In genomic region chr14:87013583-87013982, GRCh38 we compare ENCODE assay signal across 24 cellular contexts.
DNase-seq lines count a peak whose midpoint lies in the region; ATAC-seq and TF ChIP-seq lines count a peak whose summit lies in the region.
"Had no signal": no experiment of that assay in that cellular context is flagged by ENCODE, and none has a peak within 500 bp of the region (broad histone marks: within the 10 kb centered on the region; RNA-seq: fewer than 3 reads in every experiment).

No MANE protein-coding gene starts in this region.

- no TSS peak for BruUV-seq in mammary epithelial cell (replicated peaks; lab: Mats Ljungman, UMichigan)

- intact Hi-C loops in mammary epithelial cell (cut with micrococcal nuclease), result no loop called here

- H3K27ac Mint-ChIP-seq in stimulated activated naive CD8-positive, alpha-beta T cell treated with anti-CD3 and anti-CD28 coated beads, Interleukin-15, amount 100 ng/mL, for 72 hours, result no peak overlapping the region
- H3K27ac Mint-ChIP-seq: activated CD8-positive, alpha-beta T cell treated with anti-CD3 and anti-CD28 coated beads for 36 hours; CD4-positive, alpha-beta T cell had no signal

- H3K4me3 Mint-ChIP-seq in stimulated activated naive CD8-positive, alpha-beta T cell treated with anti-CD3 and anti-CD28 coated beads, Interleukin-15, amount 100 ng/mL, for 72 hours, result no peak overlapping the region
- H3K4me3 Mint-ChIP-seq: activated CD8-positive, alpha-beta T cell treated with anti-CD3 and anti-CD28 coated beads for 36 hours; CD4-positive, alpha-beta T cell had no signal

- peaks cover 0 to 5% of the 10 kb centered on the region in 2 donors for H3K9me3 Mint-ChIP-seq in stimulated activated naive CD8-positive, alpha-beta T cell treated with anti-CD3 and anti-CD28 coated beads, Interleukin-15, amount 100 ng/mL, for 72 hours
- H3K9me3 Mint-ChIP-seq: activated CD8-positive, alpha-beta T cell treated with anti-CD3 and anti-CD28 coated beads for 36 hours had no signal

- no peaks in the 10 kb centered on the region for H3K4me1 Mint-ChIP-seq in stimulated activated naive CD8-positive, alpha-beta T cell treated with anti-CD3 and anti-CD28 coated beads, Interleukin-15, amount 100 ng/mL, for 72 hours

- H3K79me2 ChIP-seq in mammary epithelial cell (ENCODE audit: insufficient read depth, low read length), result no peaks in the 10 kb centered on the region
- H3K79me2 ChIP-seq: hepatocyte had no signal

- H3K36me3 ChIP-seq in mammary epithelial cell (ENCODE audit: insufficient read depth, low read length), result no peaks in the 10 kb centered on the region
- H3K36me3 ChIP-seq: pancreas, right lobe of liver, uterus had no signal

- H3K27me3 ChIP-seq in AG04450 (ENCODE audit: control insufficient read depth, insufficient read depth, low read length), result no peaks in the 10 kb centered on the region
- no peaks in the 10 kb centered on the region for H3K27me3 ChIP-seq in mammary epithelial cell (ENCODE audit: insufficient read depth, low read length)
- no peaks in the 10 kb centered on the region for H3K27me3 ChIP-seq in foreskin keratinocyte
- H3K27me3 ChIP-seq: hepatocyte, pancreas, right lobe of liver, uterus had no signal

- in situ Hi-C loops in mammary epithelial cell (cut with MboI; ENCODE audit: low sequenced_read_pairs in 2 of 2), result no loop called here

- ATAC-seq in foreskin keratinocyte, result peak; percentile 79
- no peak for ATAC-seq in HG02798 (IDR thresholded peaks at IDR 0.05; ENCODE audit: poor library complexity, unreplicated experiment)
- ATAC-seq in stimulated activated naive CD8-positive, alpha-beta T cell treated with anti-CD3 and anti-CD28 coated beads, Interleukin-15, amount 100 ng/mL, for 72 hours, result no peak
- ATAC-seq in HG02884 (IDR thresholded peaks at IDR 0.05; ENCODE audit: unreplicated experiment), result no peak
- ATAC-seq: A549; activated CD8-positive, alpha-beta T cell treated with anti-CD3 and anti-CD28 coated beads for 36 hours; esophagus mucosa; HCT116; pancreas; right lobe of liver had no signal

- no peak overlapping the region for H2AFZ ChIP-seq in mammary epithelial cell (ENCODE audit: low read depth, low read length)
- H2AFZ ChIP-seq: hepatocyte had no signal

- CTCF ChIA-PET in AG04450 (lab: Charles Lee) (interaction anchor here (0.9 to 1.1 kb wide), 2 partner anchors 11 kb away, joined by 3 read pairs; no protein-coding TSS in a partner anchor), mammary epithelial cell (lab: Charles Lee; ENCODE audit: low non-redundant PET) (no interaction called here)

- H3K9me3 ChIP-seq in AG04450 (ENCODE audit: control insufficient read depth, insufficient read depth, low read length) (no peaks in the 10 kb centered on the region), mammary epithelial cell (replicated peaks; ENCODE audit: insufficient read depth, low read length) (no peaks in the 10 kb centered on the region)
- H3K9me3 ChIP-seq: A549, pancreas, right lobe of liver, uterus had no signal

- no peak overlapping the region for H3K9ac ChIP-seq in mammary epithelial cell (ENCODE audit: insufficient read depth, low read length)

- TF ChIP-seq CTCF in AG04450 (IDR thresholded peaks at IDR 0.05; ENCODE audit: low read depth, low read length) (no peak), mammary epithelial cell (conservative IDR thresholded peaks at IDR 0.05 in 1 of 2, IDR thresholded peaks at IDR 0.05 in 1 of 2; ENCODE audit: extremely low read depth in 1 of 2, insufficient read depth in 1 of 2, low read depth in 1 of 2, low read length in 2 of 2) (no peak), foreskin keratinocyte (conservative IDR thresholded peaks at IDR 0.05) (no peak)

- DNase-seq in AG04450 (ENCODE audit: low read depth, low spot score) (peak; percentile 16), HCEC 1CT (peak; percentile 69), mammary epithelial cell (peak; percentile 83), foreskin keratinocyte (peak; percentile 26 to 60), UCSD-AML1 (lab: John Stamatoyannopoulos, UW; ENCODE audit: unreplicated experiment) (no peak)
- DNase-seq in stimulated activated naive CD8-positive, alpha-beta T cell treated with anti-CD3 and anti-CD28 coated beads, Interleukin-15, amount 100 ng/mL, for 72 hours, result no peak
- DNase-seq: activated CD8-positive, alpha-beta T cell treated with anti-CD3 and anti-CD28 coated beads for 36 hours; activated T-cell treated with anti-CD3 and anti-CD28 coated beads, Interleukin-2, amount 50 U/mL, for 1 hour; amniotic stem cell; CD4-positive, alpha-beta T cell; cerebellar nuclear complex; DMS153; effector CD4-positive, alpha-beta T cell; NCI-H2171 treated with DMSO at 0.1 percent for 48 hours; NCI-H526; pancreas; right lobe of liver; uterus had no signal

- H3K4me3 ChIP-seq in AG04450 (ENCODE audit: low read depth, low read length) (no peak overlapping the region), mammary epithelial cell (replicated peaks in 1 of 3; ENCODE audit: insufficient read depth in 1 of 3, low read depth in 2 of 3, low read length in 3 of 3) (no peak overlapping the region)
- H3K4me3 ChIP-seq: A549, hepatocyte, pancreas, right lobe of liver, uterus had no signal

- 25% methylated on average over 2 of the region's 2 CpGs for WGBS in mammary epithelial cell (ENCODE audit: low coverage, missing lambda C conversion rate)

- POLR2A ChIA-PET in AG04450 (lab: Yijun Ruan, JAX), result no interaction called here

- H3K4me2 ChIP-seq in mammary epithelial cell (ENCODE audit: insufficient read depth, low read depth, low read length), result peak overlapping the region; percentile 31
- H3K4me2 ChIP-seq: A549, hepatocyte had no signal

- H4K20me1 ChIP-seq in mammary epithelial cell (ENCODE audit: insufficient read depth, low read length), result no peaks in the 10 kb centered on the region

- H3K4me1 ChIP-seq in mammary epithelial cell (ENCODE audit: insufficient read depth, low read length), result peaks cover 3% of the 10 kb centered on the region
- H3K4me1 ChIP-seq in foreskin keratinocyte, result peaks cover 11% of the 10 kb centered on the region
- H3K4me1 ChIP-seq: A549, pancreas, right lobe of liver, uterus had no signal

- no peaks in the 10 kb centered on the region for H3K27me3 Mint-ChIP-seq in stimulated activated naive CD8-positive, alpha-beta T cell treated with anti-CD3 and anti-CD28 coated beads, Interleukin-15, amount 100 ng/mL, for 72 hours
- H3K27me3 Mint-ChIP-seq: activated CD8-positive, alpha-beta T cell treated with anti-CD3 and anti-CD28 coated beads for 36 hours; CD4-positive, alpha-beta T cell had no signal

- H3K27ac ChIP-seq in AG04450 (ENCODE audit: low read depth, low read length) (no peak overlapping the region), mammary epithelial cell (ENCODE audit: insufficient read depth, low read depth, low read length) (no peak overlapping the region), foreskin keratinocyte (no peak overlapping the region)
- H3K27ac ChIP-seq: A549, hepatocyte, pancreas, right lobe of liver, uterus had no signal

- dilution Hi-C loops in mammary epithelial cell (cut with HindIII; ENCODE audit: low sequenced_read_pairs), result no loop called here

Comparison
In these comparisons a context has a peak if more than half of its experiments do, and no peak if none do; other contexts are left out.
1. DNase-seq: peak in AG04450 (single experiment), HCEC 1CT (single experiment), mammary epithelial cell (single experiment) and foreskin keratinocyte (2 of 2); none in stimulated activated naive CD8-positive, alpha-beta T cell treated with anti-CD3 and anti-CD28 coated beads, Interleukin-15, amount 100 ng/mL, for 72 hours (0 of 2) and UCSD-AML1 (single experiment).